ENCODE assay signal across 8 cellular contexts in the genomic region with DNA sequence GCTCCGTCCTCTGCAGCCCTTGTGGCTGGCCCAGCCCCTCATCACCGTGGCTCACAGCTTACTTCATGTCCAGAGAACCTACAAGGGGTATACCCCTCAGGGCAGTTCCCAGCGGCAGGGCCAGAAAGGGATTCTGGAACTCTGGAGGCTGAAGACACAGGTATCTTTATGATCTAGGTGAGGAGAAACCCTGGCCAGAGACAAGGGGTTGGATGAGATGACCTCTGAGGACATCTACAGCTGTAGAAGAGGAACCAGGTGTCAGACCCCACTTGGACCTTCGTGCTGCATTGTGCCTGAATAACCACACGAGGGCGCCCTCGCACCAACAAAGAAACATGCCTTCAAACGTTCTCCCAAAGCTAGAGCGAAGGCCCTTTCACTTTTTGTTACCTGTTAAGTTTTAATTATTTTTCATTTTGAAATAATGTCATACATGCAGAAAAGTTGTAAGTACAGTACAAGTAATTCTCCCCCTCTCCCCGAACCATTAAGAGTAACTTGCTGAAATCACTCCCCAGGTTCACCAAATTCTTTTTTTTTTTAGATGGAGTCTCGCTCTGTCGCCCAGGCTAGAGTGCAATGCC.
A peak's percentile ranks its signal among the peaks of the same experiment; 100 is the strongest.
DNase-seq lines count a peak whose midpoint lies in the region; ATAC-seq and TF ChIP-seq lines count a peak whose summit lies in the region.

No MANE protein-coding gene starts in this region.

- H4K5ac ChIP-seq in IMR-90 (ENCODE audit: low read depth, low read length) = no peak overlapping the region

- no peak overlapping the region for H3K23ac ChIP-seq in IMR-90 (ENCODE audit: low read depth, low read length)

- ATAC-seq in IMR-90 (ENCODE audit: low read depth) = peak; percentile 79
- ATAC-seq in GM18511 (IDR thresholded peaks at IDR 0.05; ENCODE audit: unreplicated experiment) = no peak

- no peak overlapping the region for H3K14ac ChIP-seq in IMR-90 (replicated peaks; ENCODE audit: low read depth, low read length)

- H3K4ac ChIP-seq in IMR-90 (ENCODE audit: low read depth, low read length) = no peak overlapping the region

- dilution Hi-C loops in IMR-90 (cut with HindIII; ENCODE audit: low sequenced_read_pairs, unreplicated experiment) = no loop called here

- H2BK120ac ChIP-seq in IMR-90 (ENCODE audit: low read depth, low read length) = no peak overlapping the region

- peak overlapping the region; percentile 22 for H3K4me3 Mint-ChIP-seq in osteocyte (ENCODE audit: unreplicated experiment)

- no TSS peak for BruUV-seq in IMR-90 (replicated peaks; lab: Mats Ljungman, UMichigan)

- H2BK20ac ChIP-seq in IMR-90 (ENCODE audit: low read depth, low read length) = 0 out of 2 replicates have a peak overlapping the region, but pooled peaks have one; percentile 35

- H3K27ac ChIP-seq in IMR-90 (ENCODE audit: insufficient read depth, low read length) = no peak overlapping the region
- no peak overlapping the region for H3K27ac ChIP-seq in RWPE1
- H3K27ac ChIP-seq in transverse colon = no peak overlapping the region

- no peak overlapping the region for H2BK5ac ChIP-seq in IMR-90 (ENCODE audit: low read depth, low read length, poor library complexity, severe bottlenecking)

- no peak overlapping the region for H2BK15ac ChIP-seq in IMR-90 (ENCODE audit: low read depth, low read length)

- no peak overlapping the region for H3K4me2 ChIP-seq in IMR-90 (ENCODE audit: low read depth, low read length)

- in situ Hi-C loops in Caki2 (cut with HindIII; ENCODE audit: low pct_unique_long_range_greater_than_20kb, low sequenced_read_pairs) = no loop called here
- in situ Hi-C loops in IMR-90 (cut with MboI; ENCODE audit: low sequenced_read_pairs) = loop anchor here (5.0 to 10.0 kb wide), 2 partner anchors 248 to 356 kb away; no protein-coding TSS in a partner anchor
- in situ Hi-C loops in transverse colon (cut with MboI; ENCODE audit: low pct_ligation_motif_present in 1 of 4, low pct_unique_long_range_greater_than_20kb in 1 of 4, low sequenced_read_pairs in 3 of 4) = loop anchor here in 3 of 4 donors (5.0 to 25.0 kb wide), 5 partner anchors 348 to 891 kb away; a partner anchor contains a TSS

- no peak overlapping the region; the same call in 1 of the 2 replicates for H2AK5ac ChIP-seq in IMR-90 (ENCODE audit: low read depth, low read length)

- H3K9me1 ChIP-seq in IMR-90 (ENCODE audit: insufficient read depth, low read length) = peaks cover 11% of the 10 kb centered on the region; the same call in 1 of the 2 replicates

- peak overlapping the region; percentile 69 for H2AK9ac ChIP-seq in IMR-90 (replicated peaks; ENCODE audit: low read depth, low read length, poor library complexity)

- no peak overlapping the region for H3K9ac ChIP-seq in IMR-90 (ENCODE audit: low read depth, low read length)

- no peak overlapping the region for H4K91ac ChIP-seq in IMR-90 (ENCODE audit: insufficient read depth, low read depth, low read length)

- peak; percentile 98 for TF ChIP-seq RAD21 in IMR-90 (IDR thresholded peaks at IDR 0.05; ENCODE audit: low read length)

- H3K4me1 ChIP-seq in IMR-90 (ENCODE audit: control insufficient read depth, insufficient read depth, low read length) (no peaks in the 10 kb centered on the region; the same call in none of the 2 replicates), transverse colon (peaks cover 0 to 15% (median 0%) of the 10 kb centered on the region in 4 donors)

- TF ChIP-seq CTCF in IMR-90 (conservative IDR thresholded peaks at IDR 0.05; ENCODE audit: low read depth, low read length) = peak; percentile 93
- peak; percentile 97 for TF ChIP-seq CTCF in RWPE1 (conservative IDR thresholded peaks at IDR 0.05; ENCODE audit: low read depth)
- peak; percentile 84 for TF ChIP-seq CTCF in foreskin fibroblast (IDR thresholded peaks at IDR 0.05; ENCODE audit: low read depth, low read length)
- peak; percentile 94 for TF ChIP-seq CTCF in osteocyte (IDR thresholded peaks at IDR 0.05)
- peak; percentile 90 to 94 (median 93) for TF ChIP-seq CTCF in transverse colon (IDR thresholded peaks at IDR 0.05)

- H3K36me3 ChIP-seq in IMR-90 (ENCODE audit: control insufficient read depth, insufficient read depth, low read length) (no peaks in the 10 kb centered on the region), transverse colon (no peaks in the 10 kb centered on the region)

- intact Hi-C loops in IMR-90 (cut with micrococcal nuclease) = loop anchor here (1.0 to 10.0 kb wide), 7 partner anchors 119 to 886 kb away; a partner anchor contains a TSS
- intact Hi-C loops in transverse colon (cut with DNase I; ENCODE audit: low total_unique reads) = loop anchor here (2.0 to 5.0 kb wide), 2 partner anchors 358 to 491 kb away; no protein-coding TSS in a partner anchor

- no peaks in the 10 kb centered on the region for H4K20me1 ChIP-seq in IMR-90 (ENCODE audit: insufficient read depth, low read length)

- no peak overlapping the region for H3K18ac ChIP-seq in IMR-90 (ENCODE audit: low read depth, low read length)

- WGBS in IMR-90 (ENCODE audit: extremely low coverage in 2 of 2, insufficient read length in 1 of 2), 2 experiments = 17% methylated on average over 2 of the region's 12 CpGs; no CpG with 5 or more reads in 1 of the 2 experiments
- 29% methylated on average over 12 of the region's 12 CpGs; no CpG with 5 or more reads in 1 of the 2 donors for WGBS in transverse colon (ENCODE audit: low coverage in 1 of 2), 2 donors

- H3K27me3 ChIP-seq in IMR-90 (ENCODE audit: control insufficient read depth, insufficient read depth, low read length) (no peaks in the 10 kb centered on the region), transverse colon (no peaks in the 10 kb centered on the region)

- H3K27ac Mint-ChIP-seq in osteocyte (ENCODE audit: unreplicated experiment) = no peak overlapping the region

- no peaks in the 10 kb centered on the region for H3K9me3 ChIP-seq in IMR-90 (ENCODE audit: control insufficient read depth, insufficient read depth, low read length)
- no peaks in the 10 kb centered on the region for H3K9me3 ChIP-seq in transverse colon

- peaks cover 20% of the 10 kb centered on the region for H3K4me1 Mint-ChIP-seq in osteocyte (ENCODE audit: unreplicated experiment)

- no peaks in the 10 kb centered on the region for H3K27me3 Mint-ChIP-seq in osteocyte (ENCODE audit: unreplicated experiment)

- H3K79me1 ChIP-seq in IMR-90 (ENCODE audit: low read depth in 1 of 2, low read length in 2 of 2) = peaks cover 3 to 19% of the 10 kb centered on the region in 2 experiments; a peak in 2 of 4 replicates

- peak; percentile 48; the same call in 1 of the 2 replicates for TF ChIP-seq POLR2A in IMR-90 (IDR thresholded peaks at IDR 0.05; ENCODE audit: low read depth, low read length)
- TF ChIP-seq POLR2A in transverse colon (IDR thresholded peaks at IDR 0.05) = no peak

- CTCF ChIA-PET in IMR-90 (lab: Yijun Ruan, JAX) = interaction anchor here (0.6 to 1.7 kb wide), 8 partner anchors 28 to 487 kb away, joined by 3 to 9 read pairs (median 4); a partner anchor contains a TSS
- CTCF ChIA-PET in RWPE1 (lab: Yijun Ruan, JAX) = interaction anchor here (0.6 to 1.7 kb wide), 29 partner anchors 10 to 888 kb away, joined by 3 to 22 read pairs (median 4); no protein-coding TSS in a partner anchor

- H3K56ac ChIP-seq in IMR-90 (ENCODE audit: extremely low read depth, insufficient read depth, low read length) = no peak overlapping the region

- H2AFZ ChIP-seq in IMR-90 (replicated peaks; ENCODE audit: low read length, poor library complexity) = peak overlapping the region; percentile 81

- DNase-seq in Caki2 (ENCODE audit: low read depth) (peak; percentile 62), IMR-90 (peak; percentile 70), RWPE1 (ENCODE audit: low spot score) (peak; percentile 82), foreskin fibroblast (peak in 1 of 2 donors; percentile 80), osteocyte (ENCODE audit: extremely low spot score, unreplicated experiment) (no peak), transverse colon (peak; percentile 78)
- DNase-seq in activated T-helper 1 cell treated with anti-CD3 and anti-CD28 coated beads, Interleukin-2, amount 50 U/mL, for 16 hours (ENCODE audit: low read depth in 1 of 2, low spot score in 1 of 2) = peak; percentile 53 to 61

- H3K36me3 Mint-ChIP-seq in osteocyte (ENCODE audit: unreplicated experiment) = peaks cover 3% of the 10 kb centered on the region

- TF ChIP-seq EP300 in transverse colon (IDR thresholded peaks at IDR 0.05; ENCODE audit: low read depth) = no peak

- no peak overlapping the region for H4K8ac ChIP-seq in IMR-90 (ENCODE audit: low read depth in 2 of 2, low read length in 2 of 2)

- peaks cover 3% of the 10 kb centered on the region for H3K9me3 Mint-ChIP-seq in osteocyte (ENCODE audit: unreplicated experiment)

- no peak overlapping the region for H3K4me3 ChIP-seq in IMR-90 (ENCODE audit: insufficient read depth, low read depth, low read length)
- no peak overlapping the region for H3K4me3 ChIP-seq in foreskin fibroblast (ENCODE audit: low read depth in 1 of 2, low read length in 2 of 2)
- no peak overlapping the region for H3K4me3 ChIP-seq in transverse colon

- POLR2A ChIA-PET in IMR-90 (lab: Charles Lee; ENCODE audit: unreplicated experiment) (no interaction called here), RWPE1 (lab: Yijun Ruan, JAX; ENCODE audit: low non-redundant PET) (no interaction called here)

TF ChIP-seq in IMR-90, 13 proteins besides CTCF, POLR2A, EP300 and RAD21 (continues in another document):
- TF ChIP-seq, protein P1, sequence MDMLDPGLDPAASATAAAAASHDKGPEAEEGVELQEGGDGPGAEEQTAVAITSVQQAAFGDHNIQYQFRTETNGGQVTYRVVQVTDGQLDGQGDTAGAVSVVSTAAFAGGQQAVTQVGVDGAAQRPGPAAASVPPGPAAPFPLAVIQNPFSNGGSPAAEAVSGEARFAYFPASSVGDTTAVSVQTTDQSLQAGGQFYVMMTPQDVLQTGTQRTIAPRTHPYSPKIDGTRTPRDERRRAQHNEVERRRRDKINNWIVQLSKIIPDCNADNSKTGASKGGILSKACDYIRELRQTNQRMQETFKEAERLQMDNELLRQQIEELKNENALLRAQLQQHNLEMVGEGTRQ (IDR thresholded peaks at IDR 0.05; ENCODE audit: low read depth, low read length) = no peak
- TF ChIP-seq NFE2L2 (IDR thresholded peaks at IDR 0.05; ENCODE audit: low read depth, low read length) (no peak), RCOR1 (IDR thresholded peaks at IDR 0.05; ENCODE audit: insufficient replicate concordance, low read length) (no peak), MAZ (IDR thresholded peaks at IDR 0.05; ENCODE audit: borderline replicate concordance, low read depth, low read length) (peak; percentile 23; the same call in 1 of the 2 replicates), CHD1 (IDR thresholded peaks at IDR 0.05; ENCODE audit: low read depth, low read length) (no peak), SMC3 (IDR thresholded peaks at IDR 0.05; ENCODE audit: low read depth, low read length) (peak; percentile 96), BHLHE40 (IDR thresholded peaks at IDR 0.05; ENCODE audit: low read depth, low read length) (no peak)
